Comparison of ENCODE assay signal across 10 cellular contexts in genomic region chr1:111192643-111193519, GRCh38. TPM values are rescaled to one million over a fixed set of nuclear protein-coding genes. Genes with fewer than 3 reads are reported as not detected.
DNase-seq lines count a peak whose midpoint lies in the region; ATAC-seq and TF ChIP-seq lines count a peak whose summit lies in the region.
"Had no signal": no experiment of that assay in that cellular context is flagged by ENCODE, and none has a peak within 500 bp of the region (broad histone marks: within the 10 kb centered on the region; RNA-seq: fewer than 3 reads in every experiment).

No MANE protein-coding gene starts in this region.

- TF ChIP-seq POLR2A in transverse colon (IDR thresholded peaks at IDR 0.05) = no peak

- peaks cover 9 to 61% (median 33%) of the 10 kb centered on the region in 4 donors for H3K4me1 ChIP-seq in transverse colon

- peaks cover 95% of the 10 kb centered on the region for H3K36me3 Mint-ChIP-seq in activated B cell treated with CpG ODN at 0.5 μM for 24 hours (ENCODE audit: low read depth)

- POLR2A ChIA-PET in activated B cell treated with CpG ODN at 0.5 μM for 24 hours (lab: Charles Lee) (interaction anchor here (0.5 to 4.1 kb wide), 6 partner anchors 9 to 53 kb away, joined by 5 to 37 read pairs (median 21); partner anchors contain the start of genes CEPT1 and DRAM2), HEK293T (lab: Yijun Ruan, JAX) (no interaction called here)

- H3K4me1 Mint-ChIP-seq in activated B cell treated with CpG ODN at 0.5 μM for 24 hours = peaks cover 71% of the 10 kb centered on the region

- H3K36me3 ChIP-seq in transverse colon = peaks cover 0 to 21% (median 8%) of the 10 kb centered on the region in 4 donors

- no peaks in the 10 kb centered on the region for H3K9me3 Mint-ChIP-seq in activated B cell treated with CpG ODN at 0.5 μM for 24 hours

- H3K9me3 ChIP-seq in transverse colon = no peaks in the 10 kb centered on the region

- CTCF ChIA-PET in activated B cell treated with CpG ODN at 0.5 μM for 24 hours (lab: Charles Lee) (interaction anchor here (0.7 to 1.1 kb wide), 5 partner anchors 9 to 208 kb away, joined by 3 to 6 read pairs (median 3); no protein-coding TSS in a partner anchor), HEK293T (lab: Yijun Ruan, JAX) (interaction anchor here (0.7 kb wide), 1 partner anchor 224 kb away, joined by 3 read pairs; no protein-coding TSS in a partner anchor)

- ATAC-seq in activated B cell treated with CpG ODN at 0.5 μM for 24 hours (ENCODE audit: low read depth) (peak; percentile 65), HG02642 (IDR thresholded peaks at IDR 0.05; ENCODE audit: poor library complexity, unreplicated experiment) (no peak), GM19395 (IDR thresholded peaks at IDR 0.05; ENCODE audit: unreplicated experiment) (no peak)

- peak; percentile 71 for DNase-seq in activated effector memory CD4-positive, alpha-beta T cell treated with anti-CD3 and anti-CD28 coated beads, Interleukin-2, amount 50 U/mL, for 16 hours
- DNase-seq in activated effector memory CD4-positive, alpha-beta T cell treated with Interleukin-2 at 50 U/mL for 16 hours = no peak
- no peak for DNase-seq in activated B cell treated with CpG ODN at 0.5 μM for 24 hours
- DNase-seq in hippocampal formation (lab: John Stamatoyannopoulos, UW) = peak; percentile 14 to 38
- DNase-seq in transverse colon = no peak
- DNase-seq in HEK293T (ENCODE audit: extremely low spot score) = no peak

- no peaks in the 10 kb centered on the region for H3K27me3 ChIP-seq in transverse colon

- peak overlapping the region; percentile 89 for H3K27ac Mint-ChIP-seq in activated B cell treated with CpG ODN at 0.5 μM for 24 hours

- intact Hi-C loops in activated B cell treated with CpG ODN at 0.5 μM for 24 hours (cut with micrococcal nuclease) = loop anchor here (1.0 to 2.0 kb wide), 2 partner anchors 10 to 14 kb away; no protein-coding TSS in a partner anchor
- intact Hi-C loops in transverse colon (cut with DNase I; ENCODE audit: low total_unique reads) = no loop called here

- no peaks in the 10 kb centered on the region for H3K27me3 Mint-ChIP-seq in activated B cell treated with CpG ODN at 0.5 μM for 24 hours

- H3K4me3 Mint-ChIP-seq in activated B cell treated with CpG ODN at 0.5 μM for 24 hours = peak overlapping the region; percentile 70

- 43 to 58% methylated on average over 3 to 10 of the region's 10 CpGs for WGBS in transverse colon (ENCODE audit: low coverage in 1 of 2), 2 donors

- no peak overlapping the region for H3K4me3 ChIP-seq in transverse colon

- TF ChIP-seq CTCF in activated B cell treated with CpG ODN at 0.5 μM for 24 hours (IDR thresholded peaks at IDR 0.05) = no peak
- TF ChIP-seq CTCF in transverse colon (IDR thresholded peaks at IDR 0.05) = no peak

- no peak for TF ChIP-seq EP300 in transverse colon (IDR thresholded peaks at IDR 0.05; ENCODE audit: low read depth)

- in situ Hi-C loops in transverse colon (cut with MboI; ENCODE audit: low pct_ligation_motif_present in 1 of 4, low pct_unique_long_range_greater_than_20kb in 1 of 4, low sequenced_read_pairs in 3 of 4) = no loop called here

- peak overlapping the region; percentile 43 to 73 (median 70) for H3K27ac ChIP-seq in transverse colon
- H3K27ac ChIP-seq: C4-2B had no signal

TF ChIP-seq in HEK293T, 16 proteins besides CTCF, POLR2A, EP300 and RAD21:
- no peak for TF ChIP-seq FOXA1 (IDR thresholded peaks at IDR 0.05)
TF ChIP-seq in HEK293T: peak in this region for 0.

RNA-seq across cellular contexts. Expression of gene DENND2D, which starts 7.6 kb away (rescaled TPM):
- 48.9 and 58.6 TPM in 2 replicates for total RNA-seq in activated B cell treated with CpG ODN at 0.5 μM for 24 hours
- total RNA-seq in transverse colon = 10 to 100 TPM; 43.4 to 61.0 (median 50.7) TPM
- total RNA-seq: HT1080 had no signal

RNA-seq across cellular contexts. Expression of gene CHI3L2, which starts 34.6 kb away (rescaled TPM):
- total RNA-seq in activated B cell treated with CpG ODN at 0.5 μM for 24 hours (19.6 and 23.6 TPM in 2 replicates), transverse colon (1 to 10 TPM in 1 of 4 donors, under 1 TPM in 1, not detected in 2; 0.82 to 2.7 TPM)

RNA-seq across cellular contexts. Expression of gene CEPT1, which starts 52.9 kb away (rescaled TPM):
- 74.4 and 87.0 TPM in 2 replicates for total RNA-seq in activated B cell treated with CpG ODN at 0.5 μM for 24 hours
- 10 to 100 TPM; 11.2 to 55.6 (median 26.9) TPM for total RNA-seq in transverse colon

RNA-seq across cellular contexts. Expression of gene DRAM2, which starts 53.0 kb away (rescaled TPM):
- 61.8 and 77.6 TPM in 2 replicates for total RNA-seq in activated B cell treated with CpG ODN at 0.5 μM for 24 hours
- 100 to 1,000 TPM in 1 of 4 donors, 10 to 100 TPM in 3; 36.2 to 116 (median 81.7) TPM for total RNA-seq in transverse colon

Comparison
In these comparisons a context has a peak if more than half of its experiments do, and no peak if none do; other contexts are left out.
1. DNase-seq: peak in activated effector memory CD4-positive, alpha-beta T cell treated with anti-CD3 and anti-CD28 coated beads, Interleukin-2, amount 50 U/mL, for 16 hours (single experiment) and hippocampal formation (2 of 2); none in activated effector memory CD4-positive, alpha-beta T cell treated with Interleukin-2 at 50 U/mL for 16 hours (single experiment), activated B cell treated with CpG ODN at 0.5 μM for 24 hours (single experiment), transverse colon (single experiment) and HEK293T (single experiment).